In the genomic region with DNA sequence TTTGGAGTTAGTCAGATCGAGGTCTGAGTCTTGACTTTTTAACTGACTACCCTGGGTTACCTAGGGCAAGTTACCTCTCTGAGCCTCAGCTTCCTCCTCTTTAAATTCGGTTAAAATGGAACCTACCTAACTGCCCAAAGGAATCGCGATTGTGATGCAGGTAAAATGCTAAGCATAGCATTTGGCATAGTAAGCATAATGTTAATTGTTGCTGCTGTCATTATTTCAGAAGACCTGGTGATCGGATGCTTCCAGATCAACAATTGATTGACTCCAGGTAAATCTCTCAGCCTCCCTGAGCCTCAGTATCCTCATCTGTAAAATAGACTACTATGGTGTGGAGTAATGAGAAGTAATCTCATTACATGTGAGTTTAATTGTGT, we compare ENCODE assay signal across 9 cellular contexts.
A peak's percentile ranks its signal among the peaks of the same experiment; 100 is the strongest.
DNase-seq lines count a peak whose midpoint lies in the region; ATAC-seq and TF ChIP-seq lines count a peak whose summit lies in the region.
"Had no signal": no experiment of that assay in that cellular context is flagged by ENCODE, and none has a peak within 500 bp of the region (broad histone marks: within the 10 kb centered on the region; RNA-seq: fewer than 3 reads in every experiment).

No MANE protein-coding gene starts in this region.

- no peaks in the 10 kb centered on the region for H3K9me3 ChIP-seq in BLaER1
- H3K9me3 ChIP-seq in Loucy (ENCODE audit: insufficient read depth, low read depth, low read length) = no peaks in the 10 kb centered on the region
- H3K9me3 ChIP-seq in duodenal mucosa (ENCODE audit: control insufficient read depth in 1 of 2, low read length in 2 of 2) = no peaks in the 10 kb centered on the region

- 0 out of 2 replicates have a peak, but pooled peaks cover 12% of the 10 kb centered on the region for H3F3A ChIP-seq in Loucy (ENCODE audit: low read depth)

- H3K27me3 Mint-ChIP-seq in nephron progenitor cell (ENCODE audit: low read depth, poor library complexity) = peaks cover 37% of the 10 kb centered on the region

- ATAC-seq in HG02610 (IDR thresholded peaks at IDR 0.05; ENCODE audit: unreplicated experiment) = no peak
- ATAC-seq in HG02763 (IDR thresholded peaks at IDR 0.05; ENCODE audit: unreplicated experiment) = no peak
- ATAC-seq in HG03095 (IDR thresholded peaks at IDR 0.05; ENCODE audit: unreplicated experiment) = no peak

- no peak for DNase-seq in nephron progenitor cell
- DNase-seq in stimulated activated CD4-positive, alpha-beta T cell treated with anti-CD3 and anti-CD28 coated beads, Interleukin-2, amount 100 ng/mL, for 48 hours = no peak
- DNase-seq: NCI-H1694 had no signal

- H3K4me3 ChIP-seq in BLaER1 (peak overlapping the region; percentile 88), Loucy (ENCODE audit: low read length, poor library complexity, severe bottlenecking) (peak overlapping the region; percentile 98), duodenal mucosa (ENCODE audit: low read depth in 1 of 2, low read length in 2 of 2) (peak overlapping the region; percentile 84 to 91)

- peak overlapping the region; percentile 97 for H3K4me2 ChIP-seq in BLaER1
- peak overlapping the region; percentile 96 for H3K4me2 ChIP-seq in Loucy (ENCODE audit: low read depth, low read length, poor library complexity, severe bottlenecking)

- H3K36me3 ChIP-seq in BLaER1 (peaks cover 18% of the 10 kb centered on the region; the same call in 1 of the 2 replicates), Loucy (ENCODE audit: insufficient read depth, low read length) (no peaks in the 10 kb centered on the region), duodenal mucosa (ENCODE audit: control insufficient read depth in 1 of 2, insufficient read depth in 2 of 2, low read length in 2 of 2) (no peaks in the 10 kb centered on the region)

- no peaks in the 10 kb centered on the region for H3K27me3 ChIP-seq in BLaER1
- H3K27me3 ChIP-seq in Loucy (ENCODE audit: insufficient read depth, low read length, poor library complexity, severe bottlenecking) = no peaks in the 10 kb centered on the region
- no peaks in the 10 kb centered on the region for H3K27me3 ChIP-seq in duodenal mucosa (ENCODE audit: control insufficient read depth in 1 of 2, insufficient read depth in 2 of 2, low read length in 2 of 2)

- H3K4me1 ChIP-seq in BLaER1 = peaks cover 39% of the 10 kb centered on the region
- H3K4me1 ChIP-seq in Loucy (ENCODE audit: insufficient read depth, low read length, poor library complexity, severe bottlenecking) = peaks cover 40% of the 10 kb centered on the region
- H3K4me1 ChIP-seq in duodenal mucosa (ENCODE audit: control insufficient read depth in 1 of 2, insufficient read depth in 2 of 2, low read length in 2 of 2) = peaks cover 0 to 21% of the 10 kb centered on the region in 2 donors

- H3K9me3 Mint-ChIP-seq in nephron progenitor cell = no peaks in the 10 kb centered on the region

- H3K79me2 ChIP-seq in Loucy (ENCODE audit: insufficient read depth, low read length) = peaks cover 32% of the 10 kb centered on the region

- H3K9ac ChIP-seq in BLaER1 = peak overlapping the region; percentile 91
- peak overlapping the region; percentile 84 for H3K9ac ChIP-seq in Loucy (ENCODE audit: low read depth, low read length, poor library complexity, severe bottlenecking)
- peak overlapping the region; percentile 26 to 64 for H3K9ac ChIP-seq in duodenal mucosa (ENCODE audit: low read depth in 1 of 2, low read length in 2 of 2)

- peak overlapping the region; percentile 88 for H3K27ac ChIP-seq in BLaER1
- no peak overlapping the region for H3K27ac ChIP-seq in duodenal mucosa (ENCODE audit: low read depth, low read length)

- H4K20me1 ChIP-seq in BLaER1 = peaks cover 25% of the 10 kb centered on the region; the same call in 1 of the 2 replicates
- peaks cover 4% of the 10 kb centered on the region for H4K20me1 ChIP-seq in Loucy (ENCODE audit: insufficient read depth, low read length, poor library complexity, severe bottlenecking)

- H3K9me2 ChIP-seq in Loucy (replicated peaks; ENCODE audit: low read depth, low read length) = no peaks in the 10 kb centered on the region

- no peak overlapping the region for H3K27ac Mint-ChIP-seq in nephron progenitor cell

- no peak for TF ChIP-seq CTCF in Loucy (conservative IDR thresholded peaks at IDR 0.05; ENCODE audit: low read length)
- no peak for TF ChIP-seq CTCF in nephron progenitor cell (IDR thresholded peaks at IDR 0.05)

- H3K4me3 Mint-ChIP-seq in nephron progenitor cell = peak overlapping the region; percentile 96

- no peaks in the 10 kb centered on the region for H3K36me3 Mint-ChIP-seq in nephron progenitor cell (ENCODE audit: low read depth)

- peak overlapping the region; percentile 97 for H2AFZ ChIP-seq in Loucy (ENCODE audit: low read length)

- peaks cover 19% of the 10 kb centered on the region for H3K4me1 Mint-ChIP-seq in nephron progenitor cell
